ENCODE assay signal across 8 cellular contexts in genomic region chrX:19799319-19800182, GRCh38.
DNase-seq lines count a peak whose midpoint lies in the region; ATAC-seq, FAIRE-seq and TF ChIP-seq lines count a peak whose summit lies in the region.

No MANE protein-coding gene starts in this region.

- H3K36me3 ChIP-seq in astrocyte (ENCODE audit: insufficient read depth, low read length) (no peaks in the 10 kb centered on the region), muscle layer of duodenum (ENCODE audit: control insufficient read depth in 1 of 2, insufficient read depth in 2 of 2, low read length in 2 of 2) (no peaks in the 10 kb centered on the region)

- H3K27me3 ChIP-seq in astrocyte (ENCODE audit: insufficient read depth, low read length) (no peaks in the 10 kb centered on the region), muscle layer of duodenum (ENCODE audit: low read depth, low read length) (no peaks in the 10 kb centered on the region)

- H4K20me1 ChIP-seq in astrocyte (ENCODE audit: insufficient read depth, low read length) = no peaks in the 10 kb centered on the region

- no peak overlapping the region for H3K4me3 Mint-ChIP-seq in astrocyte (ENCODE audit: unreplicated experiment)

- H3K4me2 ChIP-seq in astrocyte (ENCODE audit: low read length) = peak overlapping the region; percentile 63

- DNase-seq in DMS79 (lab: John Stamatoyannopoulos, UW) = peak; percentile 8
- peak; percentile 33 for DNase-seq in NCI-H748 treated with DMSO at 0.1 percent for 48 hours (lab: John Stamatoyannopoulos, UW)
- peak; percentile 51 for DNase-seq in astrocyte (ENCODE audit: low read depth)

- no peak overlapping the region for H2AFZ ChIP-seq in astrocyte (ENCODE audit: low read depth, low read length)

- H3K9me3 ChIP-seq in astrocyte (ENCODE audit: insufficient read depth, low read depth, low read length) (no peaks in the 10 kb centered on the region), muscle layer of duodenum (ENCODE audit: control insufficient read depth in 1 of 2, low read length in 2 of 2) (no peaks in the 10 kb centered on the region)

- no peak overlapping the region for H3K4me3 ChIP-seq in astrocyte (ENCODE audit: insufficient read depth, low read depth, low read length)
- H3K4me3 ChIP-seq in muscle layer of duodenum (ENCODE audit: low read depth in 1 of 2, low read length in 2 of 2) = peak overlapping the region in 1 of 2 donors; percentile 26

- peaks cover 8% of the 10 kb centered on the region for H3K4me1 ChIP-seq in astrocyte (ENCODE audit: insufficient read depth, low read length)
- no peaks in the 10 kb centered on the region for H3K4me1 ChIP-seq in muscle layer of duodenum (ENCODE audit: control insufficient read depth in 1 of 2, insufficient read depth in 2 of 2, low read length in 2 of 2)

- ATAC-seq in GM19395 (IDR thresholded peaks at IDR 0.05; ENCODE audit: unreplicated experiment) = no peak
- no peak for ATAC-seq in GM21529 (IDR thresholded peaks at IDR 0.05; ENCODE audit: unreplicated experiment)
- no peak for ATAC-seq in HG02642 (IDR thresholded peaks at IDR 0.05; ENCODE audit: poor library complexity, unreplicated experiment)
- no peak for ATAC-seq in GM18861 (IDR thresholded peaks at IDR 0.05; ENCODE audit: unreplicated experiment)

- peaks cover 3% of the 10 kb centered on the region for H3K4me1 Mint-ChIP-seq in astrocyte (ENCODE audit: low read depth, unreplicated experiment)

- no peak overlapping the region for H3K27ac Mint-ChIP-seq in astrocyte (ENCODE audit: unreplicated experiment)

- no peaks in the 10 kb centered on the region for H3K36me3 Mint-ChIP-seq in astrocyte (ENCODE audit: low read depth, unreplicated experiment)

- TF ChIP-seq CTCF in astrocyte (IDR thresholded peaks at IDR 0.05; ENCODE audit: insufficient read depth, low read depth, low read length) = no peak

- H3K27ac ChIP-seq in astrocyte (ENCODE audit: low read depth, low read length) (no peak overlapping the region), muscle layer of duodenum (ENCODE audit: low read length) (peak overlapping the region; percentile 56)

- H3K79me2 ChIP-seq in astrocyte (ENCODE audit: insufficient read depth, low read length) = no peaks in the 10 kb centered on the region

- no peak overlapping the region for H3K9ac ChIP-seq in astrocyte (ENCODE audit: low read length)

- H3K9me3 Mint-ChIP-seq in astrocyte (ENCODE audit: unreplicated experiment) = no peaks in the 10 kb centered on the region

- FAIRE-seq in astrocyte (lab: Jason Lieb, UNC) = peak; percentile 89

- H3K27me3 Mint-ChIP-seq in astrocyte (ENCODE audit: low read depth, unreplicated experiment) = no peaks in the 10 kb centered on the region
